In genomic region chr3:102156426-102156825, GRCh38 we compare ENCODE assay signal across 13 cellular contexts.
DNase-seq lines count a peak whose midpoint lies in the region; ATAC-seq and TF ChIP-seq lines count a peak whose summit lies in the region.
"Had no signal": no experiment of that assay in that cellular context is flagged by ENCODE, and none has a peak within 500 bp of the region (broad histone marks: within the 10 kb centered on the region; RNA-seq: fewer than 3 reads in every experiment).

No MANE protein-coding gene starts in this region.

- no peak overlapping the region for H3K4me3 ChIP-seq in BJ (ENCODE audit: low read depth, low read length)
- H3K4me3 ChIP-seq in PC-9 = no peak overlapping the region
- H3K4me3 ChIP-seq: upper lobe of left lung had no signal

- TF ChIP-seq CTCF in BJ (IDR thresholded peaks at IDR 0.05; ENCODE audit: insufficient read depth, low read depth, low read length) = no peak
- no peak for TF ChIP-seq CTCF in PC-9 (conservative IDR thresholded peaks at IDR 0.05)
- no peak for TF ChIP-seq CTCF in type B pancreatic cell (conservative IDR thresholded peaks at IDR 0.05)

- peaks cover 4% of the 10 kb centered on the region for H3K9me3 Mint-ChIP-seq in type B pancreatic cell

- CTCF ChIA-PET in BJ (lab: Yijun Ruan, JAX) (interaction anchor here (2.0 kb wide), 1 partner anchor 69 kb away, joined by 5 read pairs; no protein-coding TSS in a partner anchor), PC-9 (lab: Charles Lee) (interaction anchor here (0.7 kb wide), 1 partner anchor 339 kb away, joined by 5 read pairs; no protein-coding TSS in a partner anchor)

- no peak overlapping the region; the same call in 1 of the 2 replicates for H3K4me2 ChIP-seq in PC-9

- no peaks in the 10 kb centered on the region for H3K9me2 ChIP-seq in PC-9 (ENCODE audit: insufficient read depth)

- ATAC-seq in GM18870 (IDR thresholded peaks at IDR 0.05; ENCODE audit: unreplicated experiment) = no peak

- no peak overlapping the region for H3K4me3 Mint-ChIP-seq in type B pancreatic cell

- H3K27me3 ChIP-seq in BJ (ENCODE audit: control insufficient read depth, insufficient read depth, low read length) (no peaks in the 10 kb centered on the region), PC-9 (ENCODE audit: insufficient read depth, low read depth) (no peaks in the 10 kb centered on the region)
- H3K27me3 ChIP-seq: upper lobe of left lung had no signal

- no peaks in the 10 kb centered on the region for H4K20me1 ChIP-seq in PC-9 (ENCODE audit: insufficient read depth)

- H3K4me1 Mint-ChIP-seq in type B pancreatic cell (ENCODE audit: unreplicated experiment) = peaks cover 4% of the 10 kb centered on the region

- H3K79me2 ChIP-seq in PC-9 (ENCODE audit: low read depth) = no peaks in the 10 kb centered on the region

- H2AFZ ChIP-seq in PC-9 = no peak overlapping the region; the same call in 1 of the 2 replicates

- H3K36me3 Mint-ChIP-seq in type B pancreatic cell = no peaks in the 10 kb centered on the region

- POLR2A ChIA-PET in BJ (lab: Charles Lee) = no interaction called here
- POLR2A ChIA-PET in PC-9 (lab: Charles Lee; ENCODE audit: unreplicated experiment) = interaction anchor here (0.6 to 1.1 kb wide), 3 partner anchors 39 to 172 kb away, joined by 3 to 12 read pairs (median 8); no protein-coding TSS in a partner anchor

- no peak overlapping the region for H3K27ac Mint-ChIP-seq in type B pancreatic cell

- DNase-seq in BJ (ENCODE audit: low read depth) (peak; percentile 74), PC-9 (peak; percentile 60 to 85), dermis microvascular lymphatic vessel endothelial cell (ENCODE audit: low read depth in 2 of 2) (peak; percentile 94 to 98), myocyte (ENCODE audit: low read depth) (peak; percentile 50), NCI-H2081 treated with DMSO at 0.1 percent for 48 hours (lab: John Stamatoyannopoulos, UW) (no peak), type B pancreatic cell (ENCODE audit: extremely low spot score, unreplicated experiment) (no peak), germinal center (ENCODE audit: low spot score) (no peak)
- DNase-seq: C1 segment of cervical spinal cord; effector CD8-positive, alpha-beta T cell; left cardiac atrium; occipital lobe; upper lobe of left lung had no signal

- H3K4me1 ChIP-seq in PC-9 (replicated peaks; ENCODE audit: insufficient read depth) = peaks cover 25% of the 10 kb centered on the region
- H3K4me1 ChIP-seq: upper lobe of left lung had no signal

- H3K9me3 ChIP-seq in PC-9 (ENCODE audit: insufficient read depth, low read depth) = peaks cover 6% of the 10 kb centered on the region

- H3K36me3 ChIP-seq in BJ (ENCODE audit: control insufficient read depth, insufficient read depth, low read length) (no peaks in the 10 kb centered on the region), PC-9 (ENCODE audit: low read depth) (no peaks in the 10 kb centered on the region)
- H3K36me3 ChIP-seq: upper lobe of left lung had no signal

- BruUV-seq in PC-9 (replicated peaks; lab: Mats Ljungman, UMichigan) = no TSS peak

- H3K27ac ChIP-seq in PC-9 = 0 out of 2 replicates have a peak overlapping the region, but pooled peaks have one; percentile 13
- H3K27ac ChIP-seq: upper lobe of left lung had no signal

- H3F3A ChIP-seq in PC-9 (ENCODE audit: insufficient read depth, low read depth) = peaks cover 2% of the 10 kb centered on the region

- no peaks in the 10 kb centered on the region for H3K27me3 Mint-ChIP-seq in type B pancreatic cell

- intact Hi-C loops in PC-9 (cut with micrococcal nuclease; ENCODE audit: unreplicated experiment) = loop anchor here (1.0 kb wide), 1 partner anchor 32 kb away; no protein-coding TSS in a partner anchor

Comparison
In these comparisons a context has a peak if more than half of its experiments do, and no peak if none do; other contexts are left out.
1. DNase-seq: peak in BJ (single experiment), PC-9 (2 of 2), dermis microvascular lymphatic vessel endothelial cell (2 of 2) and myocyte (single experiment); none in NCI-H2081 treated with DMSO at 0.1 percent for 48 hours (single experiment), type B pancreatic cell (single experiment) and germinal center (single experiment).